22 cellular contexts compared by ENCODE assay signal in the genomic region with DNA sequence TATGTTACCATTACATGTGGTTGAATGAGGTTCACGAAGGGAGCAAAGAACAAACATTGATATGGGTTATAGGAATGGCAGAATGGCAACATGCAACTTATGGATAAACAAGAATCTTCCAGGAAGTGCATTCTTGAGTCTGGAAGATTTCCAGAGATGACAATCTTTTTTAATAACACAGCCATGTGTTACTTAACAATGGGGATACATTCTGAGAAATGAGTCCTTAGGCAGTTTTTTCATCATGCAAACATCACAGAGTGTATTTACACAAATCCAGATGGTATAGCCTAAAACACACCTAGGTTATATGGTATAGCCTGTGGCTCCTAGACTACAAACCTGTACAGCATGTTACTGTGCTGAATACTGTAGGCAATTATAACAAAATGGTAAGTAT. TPM values are rescaled to one million over a fixed set of nuclear protein-coding genes. Genes with fewer than 3 reads are reported as not detected.
"Had no signal": no experiment of that assay in that cellular context is flagged by ENCODE, and none has a peak within 500 bp of the region (broad histone marks: within the 10 kb centered on the region; RNA-seq: fewer than 3 reads in every experiment).

No MANE protein-coding gene starts in this region.

- H3K4me1 ChIP-seq: colonic mucosa, esophagus muscularis mucosa, suprapubic skin, tibial artery, upper lobe of right lung had no signal

- ATAC-seq: activated T-cell treated with anti-CD3 and anti-CD28 coated beads, Interleukin-2, amount 50 U/mL, for 72 hours; effector memory CD8-positive, alpha-beta T cell; right cardiac atrium; upper lobe of right lung had no signal

- H3K9me3 ChIP-seq: colonic mucosa, suprapubic skin, tibial artery, upper lobe of right lung had no signal

- H3K36me3 ChIP-seq: colonic mucosa, esophagus muscularis mucosa, suprapubic skin, tibial artery, upper lobe of right lung had no signal

- H3K27ac ChIP-seq: colonic mucosa, esophagus muscularis mucosa, suprapubic skin, tibial artery, upper lobe of right lung, VCaP had no signal

- H3K4me3 ChIP-seq: colonic mucosa, esophagus muscularis mucosa, suprapubic skin, tibial artery, upper lobe of right lung had no signal

- DNase-seq: activated CD4-positive, alpha-beta T cell treated with anti-CD3 and anti-CD28 coated beads for 4 hours; activated CD4-positive, alpha-beta T cell treated with anti-CD3 and anti-CD28 coated beads, Interleukin-2, amount 50 U/mL, for 4 hours; activated naive CD4-positive, alpha-beta T cell; activated T-cell treated with anti-CD3 and anti-CD28 coated beads for 4 hours; activated T-cell treated with anti-CD3 and anti-CD28 coated beads, Interleukin-2, amount 50 U/mL, for 72 hours; anterior cingulate cortex; colonic mucosa; effector memory CD8-positive, alpha-beta T cell; kidney; posterior cingulate gyrus; right cardiac atrium; stimulated activated CD4-positive, alpha-beta T cell treated with anti-CD3 and anti-CD28 coated beads, Interleukin-15, amount 100 ng/mL, for 24 hours; stimulated activated naive CD4-positive, alpha-beta T cell; T-helper 9 cell; tibial artery; upper lobe of right lung had no signal

- H3K27me3 ChIP-seq: colonic mucosa, esophagus muscularis mucosa, suprapubic skin, tibial artery had no signal

RNA-seq across cellular contexts. Expression of a gene that starts 9.1 kb away (rescaled TPM):
- total RNA-seq: dermis microvascular lymphatic vessel endothelial cell, endothelial cell of umbilical vein, frontal cortex had no signal
- polyA plus RNA-seq: endothelial cell of umbilical vein, right cardiac atrium had no signal
